16 cellular contexts compared by ENCODE assay signal in genomic region chr2:40367032-40367431, GRCh38.
A peak's percentile ranks its signal among the peaks of the same experiment; 100 is the strongest.
DNase-seq lines count a peak whose midpoint lies in the region; ATAC-seq, FAIRE-seq and TF ChIP-seq lines count a peak whose summit lies in the region.
"Had no signal": no experiment of that assay in that cellular context is flagged by ENCODE, and none has a peak within 500 bp of the region (broad histone marks: within the 10 kb centered on the region; RNA-seq: fewer than 3 reads in every experiment).

No MANE protein-coding gene starts in this region.

- peaks cover 38% of the 10 kb centered on the region for H3K4me1 ChIP-seq in RWPE2 (ENCODE audit: insufficient read depth, poor library complexity, severe bottlenecking)

- H4K20me1 ChIP-seq in neural cell (ENCODE audit: insufficient read depth): no peaks in the 10 kb centered on the region

- no peaks in the 10 kb centered on the region for H3K9me3 Mint-ChIP-seq in HFFc6
- H3K9me3 Mint-ChIP-seq: H9 had no signal

- no peaks in the 10 kb centered on the region for H3K9me2 ChIP-seq in neural cell (ENCODE audit: insufficient read depth, low read length)

- no peak overlapping the region for H3K4me2 ChIP-seq in neural cell (ENCODE audit: low read length)

- H3K9me3 ChIP-seq in RWPE2 (ENCODE audit: severe bottlenecking): no peaks in the 10 kb centered on the region
- no peaks in the 10 kb centered on the region for H3K9me3 ChIP-seq in neural cell (ENCODE audit: low read length)

- TF ChIP-seq CTCF in D721Med (IDR thresholded peaks at IDR 0.05; ENCODE audit: insufficient read depth, missing control alignments) (peak; percentile 9), HFFc6 (IDR thresholded peaks at IDR 0.05) (no peak), RWPE2 (IDR thresholded peaks at IDR 0.05; ENCODE audit: poor library complexity, severe bottlenecking) (no peak), neural cell (IDR thresholded peaks at IDR 0.05; ENCODE audit: poor library complexity, severe bottlenecking) (peak; percentile 51), foreskin fibroblast (IDR thresholded peaks at IDR 0.05; ENCODE audit: low read depth, low read length) (no peak)

- H3K27me3 Mint-ChIP-seq in HFFc6 (ENCODE audit: insufficient read depth): no peaks in the 10 kb centered on the region

- H3K27ac Mint-ChIP-seq in HFFc6: peak overlapping the region; percentile 82
- H3K27ac Mint-ChIP-seq: CD14-positive monocyte, H9 had no signal

- peaks cover 99% of the 10 kb centered on the region for H3K4me1 Mint-ChIP-seq in HFFc6 (ENCODE audit: low read depth)

- TF ChIP-seq EP300 in neural cell (conservative IDR thresholded peaks at IDR 0.05; ENCODE audit: poor library complexity, severe bottlenecking): peak; percentile 87

- H3K36me3 ChIP-seq in RWPE2 (ENCODE audit: low read depth): no peaks in the 10 kb centered on the region
- H3K36me3 ChIP-seq in neural cell (ENCODE audit: insufficient read depth, low read length): no peaks in the 10 kb centered on the region

- DNase-seq in D721Med (ENCODE audit: insufficient read length, low spot score): no peak
- DNase-seq in HFFc6: no peak
- no peak for DNase-seq in RWPE2 (ENCODE audit: low spot score)
- DNase-seq in UCSD-AML1 (lab: John Stamatoyannopoulos, UW; ENCODE audit: unreplicated experiment): no peak
- no peak for DNase-seq in cerebellar cortex (ENCODE audit: low spot score)
- DNase-seq in foreskin fibroblast: no peak
- DNase-seq: DMS53; H9; KBM-7; NCI-H510A; NK-92 treated with Interleukin-12 subunit alpha and Interleukin-12 subunit beta, amount 100 ng/mL, for 24 hours; SIG-M5 had no signal

- H2AFZ ChIP-seq in neural cell (ENCODE audit: low read depth, low read length): no peak overlapping the region

- peak overlapping the region; percentile 45; the same call in 1 of the 2 replicates for H3K4me3 Mint-ChIP-seq in HFFc6
- H3K4me3 Mint-ChIP-seq: CD14-positive monocyte, H9 had no signal

- peaks cover 4% of the 10 kb centered on the region for H3F3A ChIP-seq in neural cell (ENCODE audit: insufficient read depth, low read length, poor library complexity, severe bottlenecking)

- TF ChIP-seq RAD21 in neural cell (conservative IDR thresholded peaks at IDR 0.05): peak; percentile 56

- peaks cover 12% of the 10 kb centered on the region; the same call in 1 of the 2 replicates for H3K36me3 Mint-ChIP-seq in HFFc6 (ENCODE audit: low read depth)

- H3K4me3 ChIP-seq in RWPE2 (ENCODE audit: severe bottlenecking) (no peak overlapping the region), neural cell (ENCODE audit: low read length) (peak overlapping the region; percentile 32), foreskin fibroblast (ENCODE audit: low read depth in 1 of 2, low read length in 2 of 2) (no peak overlapping the region)

- H3K79me2 ChIP-seq in neural cell (replicated peaks; ENCODE audit: insufficient read depth, low read length): no peaks in the 10 kb centered on the region

- FAIRE-seq in D721Med (lab: Jason Lieb, UNC): peak; percentile 98
- FAIRE-seq: GM19239 had no signal

- H3K27ac ChIP-seq in RWPE2 (ENCODE audit: poor library complexity, severe bottlenecking) (peak overlapping the region; percentile 15), neural cell (ENCODE audit: low read length) (peak overlapping the region; percentile 68)

- ATAC-seq in RWPE2 (ENCODE audit: low read depth) (no peak), HG03135 (IDR thresholded peaks at IDR 0.05; ENCODE audit: unreplicated experiment) (no peak)

- H3K27me3 ChIP-seq in RWPE2 (ENCODE audit: insufficient read depth, poor library complexity, severe bottlenecking) (no peaks in the 10 kb centered on the region), neural cell (ENCODE audit: insufficient read depth, low read depth, low read length) (no peaks in the 10 kb centered on the region)

- H3K9ac ChIP-seq in neural cell (ENCODE audit: low read length): no peak overlapping the region

TF ChIP-seq in neural cell, 6 proteins besides CTCF, POLR2A, EP300 and RAD21:
- TF ChIP-seq SMC3 (conservative IDR thresholded peaks at IDR 0.05; ENCODE audit: poor library complexity): peak; percentile 54
- TF ChIP-seq POLR2AphosphoS5 (IDR thresholded peaks at IDR 0.05): peak; percentile 68
- TF ChIP-seq EZH2 (IDR thresholded peaks at IDR 0.05; ENCODE audit: borderline replicate concordance, insufficient read depth, low read length, poor library complexity, severe bottlenecking): no peak
- TF ChIP-seq, protein P1, sequence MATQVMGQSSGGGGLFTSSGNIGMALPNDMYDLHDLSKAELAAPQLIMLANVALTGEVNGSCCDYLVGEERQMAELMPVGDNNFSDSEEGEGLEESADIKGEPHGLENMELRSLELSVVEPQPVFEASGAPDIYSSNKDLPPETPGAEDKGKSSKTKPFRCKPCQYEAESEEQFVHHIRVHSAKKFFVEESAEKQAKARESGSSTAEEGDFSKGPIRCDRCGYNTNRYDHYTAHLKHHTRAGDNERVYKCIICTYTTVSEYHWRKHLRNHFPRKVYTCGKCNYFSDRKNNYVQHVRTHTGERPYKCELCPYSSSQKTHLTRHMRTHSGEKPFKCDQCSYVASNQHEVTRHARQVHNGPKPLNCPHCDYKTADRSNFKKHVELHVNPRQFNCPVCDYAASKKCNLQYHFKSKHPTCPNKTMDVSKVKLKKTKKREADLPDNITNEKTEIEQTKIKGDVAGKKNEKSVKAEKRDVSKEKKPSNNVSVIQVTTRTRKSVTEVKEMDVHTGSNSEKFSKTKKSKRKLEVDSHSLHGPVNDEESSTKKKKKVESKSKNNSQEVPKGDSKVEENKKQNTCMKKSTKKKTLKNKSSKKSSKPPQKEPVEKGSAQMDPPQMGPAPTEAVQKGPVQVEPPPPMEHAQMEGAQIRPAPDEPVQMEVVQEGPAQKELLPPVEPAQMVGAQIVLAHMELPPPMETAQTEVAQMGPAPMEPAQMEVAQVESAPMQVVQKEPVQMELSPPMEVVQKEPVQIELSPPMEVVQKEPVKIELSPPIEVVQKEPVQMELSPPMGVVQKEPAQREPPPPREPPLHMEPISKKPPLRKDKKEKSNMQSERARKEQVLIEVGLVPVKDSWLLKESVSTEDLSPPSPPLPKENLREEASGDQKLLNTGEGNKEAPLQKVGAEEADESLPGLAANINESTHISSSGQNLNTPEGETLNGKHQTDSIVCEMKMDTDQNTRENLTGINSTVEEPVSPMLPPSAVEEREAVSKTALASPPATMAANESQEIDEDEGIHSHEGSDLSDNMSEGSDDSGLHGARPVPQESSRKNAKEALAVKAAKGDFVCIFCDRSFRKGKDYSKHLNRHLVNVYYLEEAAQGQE (IDR thresholded peaks at IDR 0.05; ENCODE audit: borderline replicate concordance): peak; percentile 64

Comparison
In these comparisons a context has a peak if more than half of its experiments do, and no peak if none do; other contexts are left out.
1. CTCF ChIP-seq: peak in D721Med (single experiment) and neural cell (single experiment); none in HFFc6 (single experiment), RWPE2 (single experiment) and foreskin fibroblast (single experiment).